ENCODE assay signal across 8 cellular contexts in genomic region chr5:119123280-119123679, GRCh38.
"Had no signal": no experiment of that assay in that cellular context is flagged by ENCODE, and none has a peak within 500 bp of the region (broad histone marks: within the 10 kb centered on the region; RNA-seq: fewer than 3 reads in every experiment).

No MANE protein-coding gene starts in this region.

- ATAC-seq: GM12878 had no signal

- FAIRE-seq: G401.6, GM12878, GM12891, GM12892, GM18507, GM19239 had no signal

- DNase-seq: GDM1, GF-D8 had no signal

- H3K4me3 ChIP-seq: GM12878 had no signal
